ENCODE assay signal across 9 cellular contexts in the genomic region with DNA sequence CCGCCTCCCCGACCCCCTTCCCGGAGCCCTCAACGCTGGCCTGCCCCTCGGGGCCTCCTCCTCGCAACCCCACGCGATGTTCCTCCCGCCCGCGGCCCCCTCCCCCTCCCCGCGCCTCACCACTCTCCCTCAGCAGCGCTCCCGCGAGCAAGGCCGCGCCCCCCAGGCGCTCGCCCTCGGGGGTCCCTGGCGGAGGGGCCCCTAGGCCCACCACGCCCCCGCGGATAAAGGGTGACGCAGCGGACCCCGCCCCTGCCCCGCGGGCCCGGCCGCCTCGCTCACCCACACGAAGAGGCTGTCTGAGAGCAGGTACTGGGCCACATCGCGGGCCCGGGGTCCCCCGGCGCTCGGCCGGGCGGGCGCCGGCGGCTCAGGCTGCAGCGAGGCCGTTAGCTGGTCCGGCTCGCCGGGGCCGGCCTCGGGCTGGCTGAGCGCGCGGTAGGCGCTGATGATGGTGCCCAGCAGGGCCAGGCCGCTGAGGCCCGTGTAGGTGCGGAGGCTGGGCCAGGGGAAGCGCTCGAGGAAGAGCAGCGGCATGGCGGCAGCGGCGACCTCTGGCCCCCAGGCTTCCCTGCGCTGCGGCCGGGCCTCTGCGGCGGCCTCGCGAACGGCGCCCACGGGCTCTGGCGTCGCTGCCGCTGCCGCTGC. TPM values are rescaled to one million over a fixed set of nuclear protein-coding genes. Genes with fewer than 3 reads are reported as not detected.
A peak's percentile ranks its signal among the peaks of the same experiment; 100 is the strongest.
DNase-seq lines count a peak whose midpoint lies in the region; ATAC-seq, FAIRE-seq and TF ChIP-seq lines count a peak whose summit lies in the region.
"Had no signal": no experiment of that assay in that cellular context is flagged by ENCODE, and none has a peak within 500 bp of the region (broad histone marks: within the 10 kb centered on the region; RNA-seq: fewer than 3 reads in every experiment).

No MANE protein-coding gene starts in this region.

- H3K4me1 ChIP-seq in pancreas = peaks cover 20 to 31% (median 23%) of the 10 kb centered on the region in 3 donors

- H3K9me3 Mint-ChIP-seq in activated T-helper 2 cell treated with anti-CD3 and anti-CD28 coated beads, Interferon-gamma antibody, Interleukin-2, Interleukin-4, amounts not matched to agents 10 μg/mL and 5 μg/mL and 100 μg/mL, durations not matched to agents 14 hours and 24 hours and 36 hours = no peaks in the 10 kb centered on the region

- H3K4me3 Mint-ChIP-seq in activated T-helper 2 cell treated with anti-CD3 and anti-CD28 coated beads, Interferon-gamma antibody, Interleukin-2, Interleukin-4, amounts not matched to agents 10 μg/mL and 5 μg/mL and 100 μg/mL, durations not matched to agents 14 hours and 24 hours and 36 hours (ENCODE audit: low read depth) = peak overlapping the region; percentile 98

- intact Hi-C loops in activated T-helper 2 cell treated with anti-CD3 and anti-CD28 coated beads, Interferon-gamma antibody, Interleukin-2, Interleukin-4, amounts not matched to agents 10 μg/mL and 5 μg/mL and 100 μg/mL, durations not matched to agents 14 hours and 24 hours and 36 hours (cut with micrococcal nuclease) = loop anchor here (1.0 to 2.0 kb wide), 2 partner anchors 26 to 68 kb away; a partner anchor contains a TSS
- intact Hi-C loops in pancreas (cut with DNase I) = no loop called here

- peak; percentile 30 for ATAC-seq in HG02588 (IDR thresholded peaks at IDR 0.05; ENCODE audit: unreplicated experiment)
- peak; percentile 34 to 64 (median 47) for ATAC-seq in pancreas

- DNase-seq in GM13976 (ENCODE audit: low spot score) (peak; percentile 50), NCI-H226 (peak; percentile 6), glomerular visceral epithelial cell (ENCODE audit: extremely low spot score) (peak; percentile 15), pancreas (peak; percentile 27 to 79 (median 55)), H4 (ENCODE audit: low spot score) (no peak), kidney tubule cell (ENCODE audit: low spot score) (no peak)
- peak; percentile 23 for DNase-seq in activated T-helper 2 cell treated with anti-CD3 and anti-CD28 coated beads, Interferon-gamma antibody, Interleukin-2, Interleukin-4, amounts not matched to agents 10 μg/mL and 5 μg/mL and 100 μg/mL, durations not matched to agents 14 hours and 24 hours and 36 hours (ENCODE audit: low spot score)

- no peaks in the 10 kb centered on the region for H3K27me3 ChIP-seq in pancreas

- peak overlapping the region; percentile 70 to 80 (median 76) for H3K27ac ChIP-seq in pancreas

- peaks cover 7% of the 10 kb centered on the region for H3K36me3 Mint-ChIP-seq in activated T-helper 2 cell treated with anti-CD3 and anti-CD28 coated beads, Interferon-gamma antibody, Interleukin-2, Interleukin-4, amounts not matched to agents 10 μg/mL and 5 μg/mL and 100 μg/mL, durations not matched to agents 14 hours and 24 hours and 36 hours (ENCODE audit: low read depth)

- H3K9me3 ChIP-seq in pancreas = no peaks in the 10 kb centered on the region

- in situ Hi-C loops in GM13976 (cut with MboI; ENCODE audit: low sequenced_read_pairs, unreplicated experiment) = no loop called here

- no peak for FAIRE-seq in pancreas (lab: Jason Lieb, UNC)
- FAIRE-seq: colon had no signal

- H3K27me3 Mint-ChIP-seq in activated T-helper 2 cell treated with anti-CD3 and anti-CD28 coated beads, Interferon-gamma antibody, Interleukin-2, Interleukin-4, amounts not matched to agents 10 μg/mL and 5 μg/mL and 100 μg/mL, durations not matched to agents 14 hours and 24 hours and 36 hours (ENCODE audit: low read depth) = no peaks in the 10 kb centered on the region

- no peak for TF ChIP-seq CTCF in GM13976 (IDR thresholded peaks at IDR 0.05; ENCODE audit: borderline replicate concordance, control extremely low read depth, extremely low read depth, insufficient read depth, missing control alignments)
- TF ChIP-seq CTCF in pancreas (IDR thresholded peaks at IDR 0.05) = no peak

- peak overlapping the region; percentile 88 for H3K27ac Mint-ChIP-seq in activated T-helper 2 cell treated with anti-CD3 and anti-CD28 coated beads, Interferon-gamma antibody, Interleukin-2, Interleukin-4, amounts not matched to agents 10 μg/mL and 5 μg/mL and 100 μg/mL, durations not matched to agents 14 hours and 24 hours and 36 hours

- peak overlapping the region; percentile 93 to 99 (median 96) for H3K4me3 ChIP-seq in pancreas

- H3K36me3 ChIP-seq in pancreas = no peaks in the 10 kb centered on the region

- 1% methylated on average over 49 to 79 of the region's 79 CpGs for WGBS in pancreas, 2 donors

- peaks cover 44% of the 10 kb centered on the region for H3K4me1 Mint-ChIP-seq in activated T-helper 2 cell treated with anti-CD3 and anti-CD28 coated beads, Interferon-gamma antibody, Interleukin-2, Interleukin-4, amounts not matched to agents 10 μg/mL and 5 μg/mL and 100 μg/mL, durations not matched to agents 14 hours and 24 hours and 36 hours (ENCODE audit: low read depth)

RNA-seq across cellular contexts. Expression of a gene that starts 0.4 kb away (rescaled TPM):
- 58.8 and 59.8 TPM in 2 replicates for total RNA-seq in activated T-helper 2 cell treated with anti-CD3 and anti-CD28 coated beads, Interferon-gamma antibody, Interleukin-2, Interleukin-4, amounts not matched to agents 10 μg/mL and 5 μg/mL and 100 μg/mL, durations not matched to agents 14 hours and 24 hours and 36 hours
- total RNA-seq in pancreas = 10 to 100 TPM; 43.9 to 64.2 (median 52.8) TPM
- polyA plus RNA-seq in pancreas = 10 to 100 TPM; 29.2 to 37.4 TPM
- 79.7 and 87.8 TPM in 2 replicates for total RNA-seq in H4 (2014; rRNA removed; shearing (Covaris generic))

RNA-seq across cellular contexts. Expression of a gene that starts 26.2 kb away (rescaled TPM):
- total RNA-seq in activated T-helper 2 cell treated with anti-CD3 and anti-CD28 coated beads, Interferon-gamma antibody, Interleukin-2, Interleukin-4, amounts not matched to agents 10 μg/mL and 5 μg/mL and 100 μg/mL, durations not matched to agents 14 hours and 24 hours and 36 hours = 307 and 313 TPM in 2 replicates
- total RNA-seq in pancreas = 10 to 100 TPM; 36.1 to 57.6 (median 49.6) TPM
- 10 to 100 TPM in 1 of 2 donors, 1 to 10 TPM in 1; 7.9 to 17.8 TPM for polyA plus RNA-seq in pancreas
- 93.0 and 147 TPM in 2 replicates for total RNA-seq in H4 (2014; rRNA removed; shearing (Covaris generic))

RNA-seq across cellular contexts. Expression of a gene that starts 26.4 kb away (rescaled TPM):
- total RNA-seq in activated T-helper 2 cell treated with anti-CD3 and anti-CD28 coated beads, Interferon-gamma antibody, Interleukin-2, Interleukin-4, amounts not matched to agents 10 μg/mL and 5 μg/mL and 100 μg/mL, durations not matched to agents 14 hours and 24 hours and 36 hours = 78.0 and 79.7 TPM in 2 replicates
- 10 to 100 TPM in 4 of 6 donors, 1 to 10 TPM in 2; 5.9 to 14.0 (median 11.7) TPM for total RNA-seq in pancreas
- polyA plus RNA-seq in pancreas = 1 to 10 TPM; 3.2 to 6.6 TPM
- total RNA-seq in H4 (2014; rRNA removed; shearing (Covaris generic)) = 77.7 and 95.5 TPM in 2 replicates

Comparison
In these comparisons a context has a peak if more than half of its experiments do, and no peak if none do; other contexts are left out.
1. DNase-seq: peak in GM13976 (single experiment), NCI-H226 (single experiment), activated T-helper 2 cell treated with anti-CD3 and anti-CD28 coated beads, Interferon-gamma antibody, Interleukin-2, Interleukin-4, amounts not matched to agents 10 μg/mL and 5 μg/mL and 100 μg/mL, durations not matched to agents 14 hours and 24 hours and 36 hours (single experiment), glomerular visceral epithelial cell (single experiment) and pancreas (6 of 6); none in H4 (single experiment) and kidney tubule cell (single experiment).